8 cellular contexts compared by ENCODE assay signal in the genomic region with DNA sequence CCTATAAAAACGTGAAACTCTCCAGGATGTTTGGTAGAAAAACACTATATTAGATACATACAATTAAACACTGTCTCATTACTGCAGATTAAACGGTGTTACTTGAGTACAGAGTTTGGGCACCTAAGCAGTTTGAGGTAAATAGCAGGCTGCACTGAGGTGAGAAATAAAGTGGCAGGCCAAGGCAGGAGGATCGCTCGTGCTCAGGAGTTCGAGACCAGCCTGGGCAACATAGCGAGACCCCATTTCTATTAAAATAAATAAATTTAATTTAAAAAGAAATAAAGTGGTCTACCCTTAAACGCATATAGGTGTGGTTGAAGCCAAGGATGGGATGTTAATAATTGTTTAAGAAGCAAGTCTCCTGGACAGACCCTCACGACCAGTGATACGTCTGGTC. TPM values are rescaled to one million over a fixed set of nuclear protein-coding genes. Genes with fewer than 3 reads are reported as not detected.
DNase-seq lines count a peak whose midpoint lies in the region; ATAC-seq and FAIRE-seq lines count a peak whose summit lies in the region.

No MANE protein-coding gene starts in this region.

- FAIRE-seq in HTR-8/SVneo (lab: Jason Lieb, UNC), result no peak

- peaks cover 6% of the 10 kb centered on the region; the same call in 1 of the 2 replicates for H3K4me1 ChIP-seq in BLaER1
- peaks cover 0 to 8% of the 10 kb centered on the region in 2 donors for H3K4me1 ChIP-seq in naive thymus-derived CD4-positive, alpha-beta T cell (ENCODE audit: control insufficient read depth in 2 of 2, insufficient read depth in 2 of 2, low read length in 2 of 2)

- CTCF ChIA-PET in naive thymus-derived CD4-positive, alpha-beta T cell (lab: Charles Lee), result no interaction called here

- H3K36me3 ChIP-seq in BLaER1, result peaks cover 19% of the 10 kb centered on the region
- peaks cover 17% of the 10 kb centered on the region for H3K36me3 ChIP-seq in MG63
- peaks cover 0 to 7% (median 0%) of the 10 kb centered on the region in 3 experiments for H3K36me3 ChIP-seq in naive thymus-derived CD4-positive, alpha-beta T cell (ENCODE audit: control insufficient read depth in 2 of 3, insufficient read depth in 3 of 3, low read length in 3 of 3)

- H3K36me3 Mint-ChIP-seq in naive thymus-derived CD4-positive, alpha-beta T cell, result peaks cover 0 to 14% (median 8%) of the 10 kb centered on the region in 5 donors

- peaks cover 0 to 13% (median 10%) of the 10 kb centered on the region in 7 donors for H3K4me1 Mint-ChIP-seq in naive thymus-derived CD4-positive, alpha-beta T cell

- H3K9me3 ChIP-seq in BLaER1, result peaks cover 12% of the 10 kb centered on the region
- H3K9me3 ChIP-seq in MG63, result no peaks in the 10 kb centered on the region
- no peaks in the 10 kb centered on the region for H3K9me3 ChIP-seq in naive thymus-derived CD4-positive, alpha-beta T cell (ENCODE audit: control insufficient read depth in 2 of 3, low read length in 3 of 3)

- H3K4me3 Mint-ChIP-seq in naive thymus-derived CD4-positive, alpha-beta T cell, result peak overlapping the region; percentile 96 to 100 (median 98)

- no peaks in the 10 kb centered on the region for H3K27me3 ChIP-seq in BLaER1
- H3K27me3 ChIP-seq in MG63, result no peaks in the 10 kb centered on the region
- no peaks in the 10 kb centered on the region for H3K27me3 ChIP-seq in naive thymus-derived CD4-positive, alpha-beta T cell (ENCODE audit: control insufficient read depth in 2 of 2, insufficient read depth in 2 of 2, low read length in 2 of 2)

- DNase-seq in MG63 (no peak), dermis blood vessel endothelial cell (peak; percentile 10), NCI-H1694 (lab: John Stamatoyannopoulos, UW) (no peak), KG1 (lab: John Stamatoyannopoulos, UW) (no peak), NCI-H2107 treated with DMSO at 0.1 percent for 48 hours (lab: John Stamatoyannopoulos, UW; ENCODE audit: unreplicated experiment) (no peak), HTR-8/SVneo (ENCODE audit: insufficient read length, low spot score) (no peak)
- no peak for DNase-seq in naive thymus-derived CD4-positive, alpha-beta T cell

- H3K27me3 Mint-ChIP-seq in naive thymus-derived CD4-positive, alpha-beta T cell, result peaks cover 0 to 5% (median 0%) of the 10 kb centered on the region in 5 donors

- H3K9me3 Mint-ChIP-seq in naive thymus-derived CD4-positive, alpha-beta T cell, result peaks cover 0 to 7% (median 0%) of the 10 kb centered on the region in 11 donors

- ATAC-seq in naive thymus-derived CD4-positive, alpha-beta T cell, result no peak

- peak overlapping the region; percentile 88 for H3K4me3 ChIP-seq in BLaER1
- peak overlapping the region; percentile 88 for H3K4me3 ChIP-seq in MG63
- H3K4me3 ChIP-seq in naive thymus-derived CD4-positive, alpha-beta T cell (ENCODE audit: low read length), result peak overlapping the region; percentile 99

- POLR2A ChIA-PET in naive thymus-derived CD4-positive, alpha-beta T cell (lab: Charles Lee), result interaction anchor here (0.6 to 3.5 kb wide), 5 partner anchors 14 to 147 kb away, joined by 3 to 48 read pairs (median 4); a partner anchor contains a TSS

- H3K27ac Mint-ChIP-seq in naive thymus-derived CD4-positive, alpha-beta T cell, result peak overlapping the region in 8 of 9 donors; percentile 55 to 100 (median 99)

- H3K4me2 ChIP-seq in BLaER1, result peak overlapping the region; percentile 80

- H3K27ac ChIP-seq in BLaER1, result peak overlapping the region; percentile 98
- H3K27ac ChIP-seq in naive thymus-derived CD4-positive, alpha-beta T cell (ENCODE audit: low read depth, low read length), result peak overlapping the region; percentile 98

- intact Hi-C loops in naive thymus-derived CD4-positive, alpha-beta T cell (cut with micrococcal nuclease), result loop anchor here (5.0 to 10.0 kb wide), 3 partner anchors 46 to 1821 kb away; a partner anchor contains a TSS

- H3K9ac ChIP-seq in BLaER1, result peak overlapping the region; percentile 99

- peaks cover 30% of the 10 kb centered on the region for H4K20me1 ChIP-seq in BLaER1

RNA-seq across cellular contexts. Expression of a gene that starts 1.2 kb away (rescaled TPM):
- 25.7 and 38.2 TPM in 2 replicates for total RNA-seq in MG63 (2014; rRNA removed; shearing (Covaris generic); ENCODE audit: low replicate concordance)
- 75.9 and 93.1 TPM in 2 replicates for total RNA-seq in dermis blood vessel endothelial cell
- 10 to 100 TPM; 65.6 to 91.4 (median 79.1) TPM for total RNA-seq in naive thymus-derived CD4-positive, alpha-beta T cell
- polyA plus RNA-seq in naive thymus-derived CD4-positive, alpha-beta T cell, result 10 to 100 TPM; 32.0 to 46.1 TPM
